9 cellular contexts compared by ENCODE assay signal in the genomic region with DNA sequence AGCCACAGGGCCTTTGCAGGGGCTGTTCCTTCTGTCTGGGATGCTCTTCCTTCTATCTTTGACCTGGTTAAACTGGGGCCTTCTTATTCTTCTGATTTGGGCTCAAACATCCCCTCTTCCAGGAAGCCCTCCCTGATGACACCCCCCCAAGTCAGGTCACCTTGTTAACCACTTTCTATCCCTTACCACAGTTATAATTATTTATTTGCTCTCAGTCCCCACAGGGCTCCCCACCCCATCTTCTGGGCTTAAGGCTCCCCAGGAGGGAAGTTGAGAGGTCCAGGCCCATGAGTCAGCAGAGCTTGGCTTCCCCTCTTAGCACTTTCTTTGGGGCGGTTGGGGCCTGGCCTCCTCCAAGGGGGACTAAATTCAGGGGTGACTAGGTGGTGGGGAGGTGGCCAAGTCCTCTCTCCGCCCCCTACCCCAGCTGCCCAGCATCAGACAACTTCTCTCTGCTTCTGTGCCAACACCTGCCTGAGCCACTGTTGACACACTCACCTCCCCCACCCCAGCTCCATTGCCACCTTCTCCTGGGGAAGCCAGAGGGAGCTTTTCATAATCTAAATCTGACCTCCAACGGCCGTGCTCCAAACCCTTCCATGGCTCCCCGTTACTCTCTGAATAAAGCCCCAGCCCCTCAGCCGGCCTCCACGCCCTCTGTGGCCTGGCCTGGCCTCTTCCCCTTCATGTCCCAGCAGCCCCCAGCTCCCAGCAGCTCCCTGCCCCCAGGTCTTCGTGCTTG.
A peak's percentile ranks its signal among the peaks of the same experiment; 100 is the strongest.
DNase-seq lines count a peak whose midpoint lies in the region; TF ChIP-seq lines count a peak whose summit lies in the region.
"Had no signal": no experiment of that assay in that cellular context is flagged by ENCODE, and none has a peak within 500 bp of the region (broad histone marks: within the 10 kb centered on the region; RNA-seq: fewer than 3 reads in every experiment).

No MANE protein-coding gene starts in this region.

- H3K4me3 Mint-ChIP-seq in stimulated activated naive CD8-positive, alpha-beta T cell treated with anti-CD3 and anti-CD28 coated beads, Interleukin-15, Interleukin-2, amounts not matched to agents 100 ng/mL and 50 ng/mL, for 24 hours, result no peak overlapping the region

- H3K27me3 ChIP-seq in left ventricle myocardium inferior (ENCODE audit: low read depth) (no peaks in the 10 kb centered on the region), dorsolateral prefrontal cortex (no peaks in the 10 kb centered on the region)
- H3K27me3 ChIP-seq: Peyer's patch had no signal

- peak overlapping the region; percentile 64 for H3K27ac Mint-ChIP-seq in stimulated activated naive CD8-positive, alpha-beta T cell treated with anti-CD3 and anti-CD28 coated beads, Interleukin-15, Interleukin-2, amounts not matched to agents 100 ng/mL and 50 ng/mL, for 24 hours

- H3K27ac ChIP-seq in left ventricle myocardium inferior (replicated peaks), result peak overlapping the region; percentile 59
- H3K27ac ChIP-seq in dorsolateral prefrontal cortex, result peak overlapping the region in 7 of 59 donors; percentile 17 to 67 (median 22)
- H3K27ac ChIP-seq: Peyer's patch had no signal

- intact Hi-C loops in left ventricle myocardium inferior (cut with micrococcal nuclease), result no loop called here
- intact Hi-C loops in dorsolateral prefrontal cortex (cut with DNase I), result no loop called here

- no peaks in the 10 kb centered on the region for H3K36me3 ChIP-seq in left ventricle myocardium inferior
- H3K36me3 ChIP-seq: Peyer's patch had no signal

- DNase-seq in NK-92 treated with Interleukin-12 subunit alpha and Interleukin-12 subunit beta, amount 100 ng/mL, for 24 hours (lab: John Stamatoyannopoulos, UW), result peak; percentile 66
- DNase-seq in NK-92 (lab: John Stamatoyannopoulos, UW; ENCODE audit: unreplicated experiment), result no peak
- peak; percentile 58 for DNase-seq in NOMO-1 treated with DMSO at 0.1 percent for 48 hours (lab: John Stamatoyannopoulos, UW; ENCODE audit: unreplicated experiment)
- no peak for DNase-seq in left ventricle myocardium inferior
- DNase-seq in DMS79 (lab: John Stamatoyannopoulos, UW), result no peak
- no peak for DNase-seq in dorsolateral prefrontal cortex
- DNase-seq in NCI-H82 (lab: John Stamatoyannopoulos, UW), result no peak

- H3K4me1 ChIP-seq in left ventricle myocardium inferior, result peaks cover 5% of the 10 kb centered on the region

- no peaks in the 10 kb centered on the region for H3K27me3 Mint-ChIP-seq in stimulated activated naive CD8-positive, alpha-beta T cell treated with anti-CD3 and anti-CD28 coated beads, Interleukin-15, Interleukin-2, amounts not matched to agents 100 ng/mL and 50 ng/mL, for 24 hours

- no peak for TF ChIP-seq CTCF in left ventricle myocardium inferior (IDR thresholded peaks at IDR 0.05; ENCODE audit: borderline replicate concordance)
- no peak for TF ChIP-seq CTCF in dorsolateral prefrontal cortex (IDR thresholded peaks at IDR 0.05 in 54 of 56, conservative IDR thresholded peaks at IDR 0.05 in 2 of 56; ENCODE audit: low read depth in 1 of 56, partially characterized antibody in 56 of 56)

- no peaks in the 10 kb centered on the region for H3K9me3 Mint-ChIP-seq in stimulated activated naive CD8-positive, alpha-beta T cell treated with anti-CD3 and anti-CD28 coated beads, Interleukin-15, Interleukin-2, amounts not matched to agents 100 ng/mL and 50 ng/mL, for 24 hours

- no peaks in the 10 kb centered on the region for H3K36me3 Mint-ChIP-seq in stimulated activated naive CD8-positive, alpha-beta T cell treated with anti-CD3 and anti-CD28 coated beads, Interleukin-15, Interleukin-2, amounts not matched to agents 100 ng/mL and 50 ng/mL, for 24 hours (ENCODE audit: low read depth)

- no peaks in the 10 kb centered on the region for H3K9me3 ChIP-seq in left ventricle myocardium inferior (replicated peaks)
- H3K9me3 ChIP-seq: Peyer's patch had no signal

- H3K4me3 ChIP-seq in left ventricle myocardium inferior, result no peak overlapping the region
- no peak overlapping the region for H3K4me3 ChIP-seq in dorsolateral prefrontal cortex
- H3K4me3 ChIP-seq: Peyer's patch had no signal

- peaks cover 10% of the 10 kb centered on the region for H3K4me1 Mint-ChIP-seq in stimulated activated naive CD8-positive, alpha-beta T cell treated with anti-CD3 and anti-CD28 coated beads, Interleukin-15, Interleukin-2, amounts not matched to agents 100 ng/mL and 50 ng/mL, for 24 hours (ENCODE audit: low read depth)

Comparison
In these comparisons a context has a peak if more than half of its experiments do, and no peak if none do; other contexts are left out.
1. DNase-seq: peak in NK-92 treated with Interleukin-12 subunit alpha and Interleukin-12 subunit beta, amount 100 ng/mL, for 24 hours (single experiment) and NOMO-1 treated with DMSO at 0.1 percent for 48 hours (single experiment); none in NK-92 (single experiment), left ventricle myocardium inferior (single experiment), DMS79 (single experiment), dorsolateral prefrontal cortex (0 of 10) and NCI-H82 (single experiment).